ENCODE assay signal across 1 cellular context in genomic region chr12:32533971-32534590, GRCh38.
A peak's percentile ranks its signal among the peaks of the same experiment; 100 is the strongest.
TF ChIP-seq lines count a peak whose summit lies in the region.

No MANE protein-coding gene starts in this region.

TF ChIP-seq in IMR-90, 13 proteins besides CTCF, POLR2A, EP300 and RAD21 (continued from another document):
- TF ChIP-seq USF2 (IDR thresholded peaks at IDR 0.05; ENCODE audit: low read depth, low read length) (no peak), MAFK (IDR thresholded peaks at IDR 0.05; ENCODE audit: low read depth, low read length) (no peak), RCOR1 (IDR thresholded peaks at IDR 0.05; ENCODE audit: insufficient replicate concordance, low read length) (peak; percentile 93), MXI1 (IDR thresholded peaks at IDR 0.05; ENCODE audit: borderline replicate concordance, low read depth, low read length) (peak; percentile 88), MAZ (IDR thresholded peaks at IDR 0.05; ENCODE audit: borderline replicate concordance, low read depth, low read length) (0 out of 2 replicates have a peak, but pooled peaks have one; percentile 23), ELK1 (IDR thresholded peaks at IDR 0.05; ENCODE audit: borderline replicate concordance, low read depth, low read length) (no peak), SMC3 (IDR thresholded peaks at IDR 0.05; ENCODE audit: low read depth, low read length) (no peak), RFX5 (IDR thresholded peaks at IDR 0.05; ENCODE audit: low read depth, low read length) (no peak), FOS (IDR thresholded peaks at IDR 0.05; ENCODE audit: low read depth, low read length) (peak; percentile 39), CHD1 (IDR thresholded peaks at IDR 0.05; ENCODE audit: low read depth, low read length) (no peak; the same call in 1 of the 2 replicates)
